Comparison of ENCODE assay signal across 23 cellular contexts in the genomic region with DNA sequence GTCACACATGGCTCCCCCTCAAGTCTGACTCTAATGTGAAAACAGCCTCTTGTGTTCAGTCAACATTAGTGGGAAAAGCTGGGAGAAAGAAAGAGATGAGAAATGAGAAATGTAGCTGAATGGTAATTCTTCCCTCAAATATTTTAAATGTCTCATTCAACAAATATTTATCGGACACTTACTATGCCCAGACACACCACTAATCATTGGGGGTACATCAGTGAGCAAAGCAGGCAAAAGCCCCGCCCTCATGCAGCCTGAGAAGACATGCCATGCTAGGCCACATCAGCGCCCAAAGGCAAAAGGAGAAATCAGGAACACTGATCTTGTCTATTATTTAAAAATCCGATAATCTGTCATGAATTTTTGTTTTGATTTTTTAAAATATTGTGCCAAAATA.
"Had no signal": no experiment of that assay in that cellular context is flagged by ENCODE, and none has a peak within 500 bp of the region (broad histone marks: within the 10 kb centered on the region; RNA-seq: fewer than 3 reads in every experiment).

No MANE protein-coding gene starts in this region.

- H3K4me3 Mint-ChIP-seq: activated CD4-positive, alpha-beta memory T cell treated with anti-CD3 and anti-CD28 coated beads, Interleukin-2, amount 10 ng/mL, durations not matched to agents 7 days and 5 days; activated naive CD4-positive, alpha-beta T cell treated with anti-CD3 and anti-CD28 coated beads, Interleukin-2, amount 10 ng/mL, durations not matched to agents 7 days and 5 days; activated naive CD8-positive, alpha-beta T cell treated with anti-CD3 and anti-CD28 coated beads for 36 hours had no signal

- DNase-seq: activated CD4-positive, alpha-beta memory T cell treated with anti-CD3 and anti-CD28 coated beads, Interleukin-2, amount 10 ng/mL, durations not matched to agents 7 days and 5 days; activated CD4-positive, alpha-beta T cell treated with anti-CD3 and anti-CD28 coated beads, Interleukin-2, amount 50 U/mL, for 1 hour; activated CD4-positive, CD25-positive, alpha-beta regulatory T cell; activated gamma-delta T cell treated with Interleukin-2 at 50 U/mL for 16 hours; activated naive CD4-positive, alpha-beta T cell treated with anti-CD3 and anti-CD28 coated beads, Interleukin-2, amount 10 ng/mL, durations not matched to agents 7 days and 5 days; activated naive CD8-positive, alpha-beta T cell treated with anti-CD3 and anti-CD28 coated beads for 36 hours; activated T-cell treated with anti-CD3 and anti-CD28 coated beads for 4 hours; activated T-cell treated with anti-CD3 and anti-CD28 coated beads, Interleukin-2, amount 50 U/mL, for 48 hours; MM.1S; NCI-H1105; NCI-H1436; NCI-H1694 treated with DMSO at 0.1 percent for 48 hours; NCI-H2029 treated with DMSO at 0.1 percent for 48 hours; NCI-H446; NCI-H524; Peyer's patch; Right ventricle myocardium superior; SJCRH30; SK-N-SH; T-helper 1 cell had no signal

- H3K4me3 ChIP-seq: Peyer's patch, SJCRH30 had no signal

- H3K27ac Mint-ChIP-seq: activated CD4-positive, alpha-beta memory T cell treated with anti-CD3 and anti-CD28 coated beads, Interleukin-2, amount 10 ng/mL, durations not matched to agents 7 days and 5 days; activated naive CD4-positive, alpha-beta T cell treated with anti-CD3 and anti-CD28 coated beads, Interleukin-2, amount 10 ng/mL, durations not matched to agents 7 days and 5 days; activated naive CD8-positive, alpha-beta T cell treated with anti-CD3 and anti-CD28 coated beads for 36 hours; activated T-helper 2 cell treated with anti-CD3 and anti-CD28 coated beads, Interferon-gamma antibody, Interleukin-2, Interleukin-4, amounts not matched to agents 10 μg/mL and 5 μg/mL and 100 μg/mL, durations not matched to agents 14 hours and 24 hours and 36 hours had no signal

- H3K4me1 ChIP-seq: SJCRH30 had no signal

- H3K9ac ChIP-seq: SK-N-SH had no signal

- H3K27me3 ChIP-seq: Peyer's patch, SJCRH30 had no signal

- H3K4me2 ChIP-seq: SK-N-SH had no signal

- H3K9me3 ChIP-seq: Peyer's patch, SK-N-SH had no signal

- H3K27ac ChIP-seq: Peyer's patch, RWPE1, SJCRH30, VCaP had no signal

- H3K27me3 Mint-ChIP-seq: activated CD4-positive, alpha-beta memory T cell treated with anti-CD3 and anti-CD28 coated beads, Interleukin-2, amount 10 ng/mL, durations not matched to agents 7 days and 5 days; activated naive CD4-positive, alpha-beta T cell treated with anti-CD3 and anti-CD28 coated beads, Interleukin-2, amount 10 ng/mL, durations not matched to agents 7 days and 5 days; activated naive CD8-positive, alpha-beta T cell treated with anti-CD3 and anti-CD28 coated beads for 36 hours had no signal

- H3K36me3 ChIP-seq: Peyer's patch, SJCRH30 had no signal

- H3K9me3 Mint-ChIP-seq: activated CD4-positive, alpha-beta memory T cell treated with anti-CD3 and anti-CD28 coated beads, Interleukin-2, amount 10 ng/mL, durations not matched to agents 7 days and 5 days; activated T-helper 2 cell treated with anti-CD3 and anti-CD28 coated beads, Interferon-gamma antibody, Interleukin-2, Interleukin-4, amounts not matched to agents 10 μg/mL and 5 μg/mL and 100 μg/mL, durations not matched to agents 14 hours and 24 hours and 36 hours had no signal
